ENCODE assay signal across 19 cellular contexts in genomic region chr11:132782102-132782501, GRCh38.
A peak's percentile ranks its signal among the peaks of the same experiment; 100 is the strongest.
DNase-seq lines count a peak whose midpoint lies in the region; ATAC-seq lines count a peak whose summit lies in the region.
"Had no signal": no experiment of that assay in that cellular context is flagged by ENCODE, and none has a peak within 500 bp of the region (broad histone marks: within the 10 kb centered on the region; RNA-seq: fewer than 3 reads in every experiment).

No MANE protein-coding gene starts in this region.

- in situ Hi-C loops in G401 (cut with HindIII; ENCODE audit: low sequenced_read_pairs): no loop called here

- ATAC-seq in left lobe of liver: no peak
- ATAC-seq: Right ventricle myocardium inferior, T-helper 17 cell had no signal

- DNase-seq in G401 (ENCODE audit: low spot score) (peak; percentile 60), NCI-H1092 treated with DMSO at 0.1 percent for 48 hours (lab: John Stamatoyannopoulos, UW) (peak; percentile 31), NCI-H510A (lab: John Stamatoyannopoulos, UW) (peak; percentile 58), cerebellum (ENCODE audit: low spot score) (peak; percentile 35), left lobe of liver (ENCODE audit: low spot score) (no peak)
- no peak for DNase-seq in activated CD4-positive, alpha-beta T cell treated with anti-CD3 and anti-CD28 coated beads for 4 hours
- DNase-seq in stimulated activated CD4-positive, alpha-beta T cell treated with anti-CD3 and anti-CD28 coated beads, Interleukin-12 subunit alpha, Interleukin-12 subunit beta, amount 100 ng/mL, for 4 hours: no peak
- DNase-seq: Caco-2; CD4-positive, alpha-beta T cell; DMS 273 treated with DMSO at 0.1 percent for 48 hours; EL; IMR-90; MV-4-11; NCI-H146; NCI-H2029; NCI-H2171; NCI-H446; T-helper 17 cell had no signal

Comparison
In these comparisons a context has a peak if more than half of its experiments do, and no peak if none do; other contexts are left out.
1. DNase-seq: peak in G401 (single experiment), NCI-H1092 treated with DMSO at 0.1 percent for 48 hours (single experiment), NCI-H510A (single experiment) and cerebellum (single experiment); none in activated CD4-positive, alpha-beta T cell treated with anti-CD3 and anti-CD28 coated beads for 4 hours (0 of 2), left lobe of liver (single experiment) and stimulated activated CD4-positive, alpha-beta T cell treated with anti-CD3 and anti-CD28 coated beads, Interleukin-12 subunit alpha, Interleukin-12 subunit beta, amount 100 ng/mL, for 4 hours (single experiment).